Comparison of ENCODE assay signal across 31 cellular contexts in genomic region chr1:26976621-26977510, GRCh38. TPM values are rescaled to one million over a fixed set of nuclear protein-coding genes. Genes with fewer than 3 reads are reported as not detected.
"Had no signal": no experiment of that assay in that cellular context is flagged by ENCODE, and none has a peak within 500 bp of the region (broad histone marks: within the 10 kb centered on the region; RNA-seq: fewer than 3 reads in every experiment).

No MANE protein-coding gene starts in this region.

- FAIRE-seq: colon, keratinocyte, urothelium cell line had no signal

- H3K27me3 ChIP-seq: foreskin keratinocyte, ovary, testis, tibial artery, upper lobe of left lung had no signal

- DNase-seq: effector CD8-positive, alpha-beta T cell; endodermal cell; foreskin keratinocyte; left ventricle myocardium superior; lower lobe of right lung; natural killer cell; occipital lobe; ovary; stimulated activated CD4-positive, alpha-beta T cell treated with anti-CD3 and anti-CD28 coated beads, Interleukin-12 subunit alpha, Interleukin-12 subunit beta, amount 100 ng/mL, for 4 hours; stimulated activated CD4-positive, alpha-beta T cell treated with anti-CD3 and anti-CD28 coated beads, Interleukin-1b, Interleukin-23, amount 100 ng/mL, for 48 hours; stimulated activated CD4-positive, alpha-beta T cell treated with anti-CD3 and anti-CD28 coated beads, Interleukin-4, amount 100 ng/mL, for 1 hour; stimulated activated CD8-positive, alpha-beta memory T cell treated with anti-CD3 and anti-CD28 coated beads, Interleukin-4, amount 100 ng/mL, for 48 hours; stimulated activated naive CD4-positive, alpha-beta T cell treated with Interleukin-2 at 50 U/mL for 16 hours; substantia nigra; testis; tibial artery; upper lobe of left lung had no signal

- H3K4me1 Mint-ChIP-seq: endodermal cell had no signal

- H3K4me1 ChIP-seq: esophagus muscularis mucosa, foreskin keratinocyte, lower lobe of right lung, testis, tibial artery, upper lobe of left lung had no signal

- H3K9me3 Mint-ChIP-seq: dendritic cell treated with granulocyte-macrophage colony-stimulating factor and Interleukin-4, amounts not matched to agents 40 ng/mL and 50 ng/mL, for 4 days; endodermal cell; natural killer cell had no signal

- H3K4me3 Mint-ChIP-seq: dendritic cell treated with granulocyte-macrophage colony-stimulating factor and Interleukin-4, amounts not matched to agents 40 ng/mL and 50 ng/mL, for 4 days; endodermal cell; natural killer cell had no signal

- H3K27ac ChIP-seq: epithelial cell of prostate, esophagus muscularis mucosa, foreskin keratinocyte, lower lobe of right lung, ovary, testis, tibial artery, upper lobe of left lung had no signal

- H3K36me3 ChIP-seq: esophagus muscularis mucosa, lower lobe of right lung, ovary, tibial artery, upper lobe of left lung had no signal

- ATAC-seq: foreskin keratinocyte, left ventricle myocardium superior, lower lobe of right lung, natural killer cell, sciatic nerve had no signal

- H3K4me2 ChIP-seq: smooth muscle cell had no signal

- H3K27ac Mint-ChIP-seq: dendritic cell treated with granulocyte-macrophage colony-stimulating factor and Interleukin-4, amounts not matched to agents 40 ng/mL and 50 ng/mL, for 4 days; endodermal cell; natural killer cell had no signal

- H3K36me3 Mint-ChIP-seq: natural killer cell had no signal

- H3K9me3 ChIP-seq: esophagus muscularis mucosa, lower lobe of right lung, ovary, testis, tibial artery, upper lobe of left lung had no signal

- H3K4me3 ChIP-seq: esophagus muscularis mucosa, lower lobe of right lung, ovary, smooth muscle cell, testis, tibial artery, upper lobe of left lung had no signal

RNA-seq across cellular contexts. Expression of gene KDF1, which starts 16.6 kb away (rescaled TPM):
- total RNA-seq: cerebellum, fibroblast of lung, mesenteric fat pad, occipital lobe, posterior vena cava, pulmonary artery endothelial cell, sciatic nerve had no signal
- polyA plus RNA-seq: fibroblast of lung, neural cell had no signal

RNA-seq across cellular contexts. Expression of gene TENT5B, which starts 35.8 kb away (rescaled TPM):
- polyA plus RNA-seq: neural cell had no signal
